In genomic region chr4:10582059-10582686, GRCh38 we compare ENCODE assay signal across 7 cellular contexts.
DNase-seq lines count a peak whose midpoint lies in the region; ATAC-seq and TF ChIP-seq lines count a peak whose summit lies in the region.

No MANE protein-coding gene starts in this region.

- H3K36me3 Mint-ChIP-seq in naive B cell, result no peaks in the 10 kb centered on the region

- no peaks in the 10 kb centered on the region for H3K9me3 ChIP-seq in DOHH2 (ENCODE audit: control insufficient read depth, insufficient read depth, low read length)

- TF ChIP-seq CTCF in DOHH2 (IDR thresholded peaks at IDR 0.05; ENCODE audit: low read depth, low read length, poor library complexity, severe bottlenecking), result peak; percentile 86

- no peaks in the 10 kb centered on the region for H3K27me3 ChIP-seq in DOHH2 (ENCODE audit: control insufficient read depth, low read length)

- H3K27ac Mint-ChIP-seq in naive B cell, result no peak overlapping the region

- no peak overlapping the region for H3K4me3 ChIP-seq in DOHH2 (ENCODE audit: low read length)

- DNase-seq in HT-29 (ENCODE audit: low spot score) (peak; percentile 72), RKO (ENCODE audit: low spot score) (peak; percentile 29), naive B cell (peak; percentile 9)

- ATAC-seq in esophagus mucosa (peak; percentile 67), naive B cell (ENCODE audit: low read depth in 2 of 2) (no peak), HG03521 (IDR thresholded peaks at IDR 0.05; ENCODE audit: unreplicated experiment) (no peak), HG02973 (IDR thresholded peaks at IDR 0.05; ENCODE audit: unreplicated experiment) (no peak)

- peaks cover 39% of the 10 kb centered on the region for H3K4me1 ChIP-seq in DOHH2 (ENCODE audit: control insufficient read depth, low read length)

- H3K9me3 Mint-ChIP-seq in naive B cell, result no peaks in the 10 kb centered on the region

- no peak overlapping the region for H3K27ac ChIP-seq in DOHH2 (ENCODE audit: low read depth, low read length)

- no peaks in the 10 kb centered on the region for H3K79me2 ChIP-seq in DOHH2 (ENCODE audit: control insufficient read depth, low read length)

- no peaks in the 10 kb centered on the region for H3F3A ChIP-seq in DOHH2 (ENCODE audit: control insufficient read depth, insufficient read depth)

- no peak overlapping the region for H3K4me3 Mint-ChIP-seq in naive B cell

- H3K4me2 ChIP-seq in DOHH2 (ENCODE audit: low read length), result no peak overlapping the region

- H3K36me3 ChIP-seq in DOHH2 (ENCODE audit: control insufficient read depth, low read length), result no peaks in the 10 kb centered on the region

- H3K4me1 Mint-ChIP-seq in naive B cell, result peaks cover 18 to 38% (median 22%) of the 10 kb centered on the region in 3 donors

- H3K27me3 Mint-ChIP-seq in naive B cell, result no peaks in the 10 kb centered on the region

- no peaks in the 10 kb centered on the region for H3K9me2 ChIP-seq in DOHH2 (replicated peaks; ENCODE audit: control insufficient read depth, low read length)

- no peaks in the 10 kb centered on the region for H4K20me1 ChIP-seq in DOHH2 (ENCODE audit: control insufficient read depth, insufficient read depth, low read depth, low read length)

Comparison
In these comparisons a context has a peak if more than half of its experiments do, and no peak if none do; other contexts are left out.
1. DNase-seq: peak in every context shown above with its lines; median percentile 72 in HT-29; 29 in RKO; 9 in naive B cell.